In genomic region chr9:99778308-99778707, GRCh38 we compare ENCODE assay signal across 9 cellular contexts. TPM values are rescaled to one million over a fixed set of nuclear protein-coding genes. Genes with fewer than 3 reads are reported as not detected.
DNase-seq lines count a peak whose midpoint lies in the region; ATAC-seq, FAIRE-seq and TF ChIP-seq lines count a peak whose summit lies in the region.
"Had no signal": no experiment of that assay in that cellular context is flagged by ENCODE, and none has a peak within 500 bp of the region (broad histone marks: within the 10 kb centered on the region; RNA-seq: fewer than 3 reads in every experiment).

No MANE protein-coding gene starts in this region.

- no peaks in the 10 kb centered on the region for H3K27me3 ChIP-seq in MG63
- H3K27me3 ChIP-seq in bronchial epithelial cell (ENCODE audit: control insufficient read depth, insufficient read depth, low read length), result no peaks in the 10 kb centered on the region
- H3K27me3 ChIP-seq: cardiac muscle cell had no signal

- FAIRE-seq in bronchial epithelial cell (lab: Jason Lieb, UNC) (no peak), frontal cortex (lab: Jason Lieb, UNC) (no peak), GM12892 (lab: Jason Lieb, UNC) (no peak)

- no peak for TF ChIP-seq POLR2A in GM12892 (IDR thresholded peaks at IDR 0.05; ENCODE audit: low read depth, low read length)

- DNase-seq in GM03348 (ENCODE audit: low spot score) (peak; percentile 67), MG63 (peak; percentile 66), bronchial epithelial cell (ENCODE audit: low read depth) (peak; percentile 81), smooth muscle cell of the brain vasculature (ENCODE audit: low read depth, low spot score) (peak; percentile 82), frontal cortex (ENCODE audit: low spot score in 2 of 2) (no peak), GM12892 (ENCODE audit: insufficient read length) (no peak)
- DNase-seq: left ventricle myocardium inferior had no signal

- no peak for ATAC-seq in HG03571 (IDR thresholded peaks at IDR 0.05; ENCODE audit: unreplicated experiment)

- no peak for TF ChIP-seq CTCF in bronchial epithelial cell (IDR thresholded peaks at IDR 0.05; ENCODE audit: insufficient read depth, low read length, severe bottlenecking)

- H3K36me3 ChIP-seq in MG63, result no peaks in the 10 kb centered on the region
- no peaks in the 10 kb centered on the region for H3K36me3 ChIP-seq in bronchial epithelial cell (ENCODE audit: control insufficient read depth, insufficient read depth, low read length)
- H3K36me3 ChIP-seq: cardiac muscle cell, left ventricle myocardium inferior had no signal

- H3K4me3 ChIP-seq in MG63, result no peak overlapping the region
- H3K4me3 ChIP-seq in bronchial epithelial cell (ENCODE audit: low read depth, low read length), result no peak overlapping the region
- H3K4me3 ChIP-seq: cardiac muscle cell, left ventricle myocardium inferior had no signal

- H3K9me3 ChIP-seq in MG63, result no peaks in the 10 kb centered on the region

RNA-seq across cellular contexts. Expression of gene NR4A3, which starts 43.4 kb away (rescaled TPM):
- not detected in 2 replicates for total RNA-seq in MG63 (2014; rRNA removed; shearing (Covaris generic); ENCODE audit: low replicate concordance)
- total RNA-seq in bronchial epithelial cell, result not detected in 2 replicates
- total RNA-seq in frontal cortex, result 3.7 TPM
- polyA plus RNA-seq in GM12892 (2012; ENCODE audit: missing spikeins), result 2.1 TPM

Comparison
In these comparisons a context has a peak if more than half of its experiments do, and no peak if none do; other contexts are left out.
1. DNase-seq: peak in GM03348 (single experiment), MG63 (single experiment), bronchial epithelial cell (single experiment) and smooth muscle cell of the brain vasculature (single experiment); none in frontal cortex (0 of 2) and GM12892 (single experiment).